Comparison of ENCODE assay signal across 8 cellular contexts in the genomic region with DNA sequence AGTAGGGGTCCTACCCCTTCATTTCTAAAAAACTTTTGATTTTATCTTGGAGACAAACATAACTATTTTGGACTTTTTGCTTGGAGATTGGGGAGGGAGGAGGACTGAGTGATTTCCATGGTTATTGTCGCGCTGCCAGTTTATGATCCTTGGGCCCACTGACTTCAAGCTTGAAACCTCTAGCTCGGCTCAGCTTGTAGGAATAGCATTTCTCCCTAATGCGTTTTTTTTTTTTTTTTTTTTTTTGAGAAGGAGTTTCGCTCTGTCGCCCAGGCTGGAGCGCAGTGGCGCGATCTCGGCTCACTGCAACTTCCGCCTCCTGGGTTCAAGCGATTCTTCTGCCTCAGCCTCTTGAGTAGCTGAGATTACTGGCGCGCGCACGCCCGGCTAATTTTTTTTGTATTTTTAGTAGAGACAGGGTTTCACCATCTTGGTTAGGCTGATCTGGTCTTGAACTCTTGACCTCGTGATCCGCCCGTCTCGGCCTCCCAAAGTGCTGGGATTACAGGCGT. TPM values are rescaled to one million over a fixed set of nuclear protein-coding genes. Genes with fewer than 3 reads are reported as not detected.
A peak's percentile ranks its signal among the peaks of the same experiment; 100 is the strongest.
DNase-seq lines count a peak whose midpoint lies in the region; ATAC-seq, FAIRE-seq and TF ChIP-seq lines count a peak whose summit lies in the region.
"Not testable (repeated sequence)": the region's sequence is repeated elsewhere in the genome, so short reads cannot be mapped to it uniquely, and the experiment has no call there.

No MANE protein-coding gene starts in this region.

- peak overlapping the region; percentile 93 for H3K4me2 ChIP-seq in endothelial cell of umbilical vein (ENCODE audit: insufficient read depth, low read length)

- peaks cover 17% of the 10 kb centered on the region for H3K4me1 ChIP-seq in adipocyte (ENCODE audit: control insufficient read depth, insufficient read depth, low read length)
- peaks cover 11% of the 10 kb centered on the region for H3K4me1 ChIP-seq in endothelial cell of umbilical vein (ENCODE audit: control insufficient read depth, extremely low read depth, insufficient read depth, low read length)
- H3K4me1 ChIP-seq in kidney (ENCODE audit: control insufficient read depth in 1 of 2, insufficient read depth in 1 of 2, low read depth in 1 of 2, low read length in 2 of 2), result peaks cover 9 to 13% of the 10 kb centered on the region in 2 donors
- peaks cover 13% of the 10 kb centered on the region for H3K4me1 ChIP-seq in neuron (ENCODE audit: insufficient read depth, low read length)

- TF ChIP-seq POLR2A in endothelial cell of umbilical vein (IDR thresholded peaks at IDR 0.05; ENCODE audit: low read depth, low read length), result not testable (repeated sequence)

- H3K36me3 ChIP-seq in adipocyte (ENCODE audit: control insufficient read depth, insufficient read depth, low read length, severe bottlenecking); endothelial cell of umbilical vein (ENCODE audit: control insufficient read depth in 2 of 2, extremely low read depth in 1 of 2, insufficient read depth in 2 of 2, low read length in 2 of 2); kidney (ENCODE audit: control insufficient read depth in 1 of 2, insufficient read depth in 2 of 2, low read length in 2 of 2); neuron (ENCODE audit: insufficient read depth, low read length): not testable (repeated sequence)

- H3K4me3 Mint-ChIP-seq in T-cell, result peak overlapping the region; percentile 79 to 99 (median 95)
- peak overlapping the region; percentile 98 for H3K4me3 Mint-ChIP-seq in type B pancreatic cell

- FAIRE-seq in endothelial cell of umbilical vein (lab: Jason Lieb, UNC); kidney (lab: Jason Lieb, UNC): not testable (repeated sequence)

- not testable (repeated sequence) for H3K9me3 ChIP-seq in adipocyte (ENCODE audit: control insufficient read depth, low read length); endothelial cell of umbilical vein (replicated peaks; ENCODE audit: control insufficient read depth, insufficient read depth, low read length); kidney (ENCODE audit: control insufficient read depth in 1 of 2, low read length in 2 of 2); neuron (ENCODE audit: low read length)

- peak overlapping the region in 1 of 2 donors; percentile 31 for H3K27ac Mint-ChIP-seq in T-cell
- peak overlapping the region; percentile 93 for H3K27ac Mint-ChIP-seq in type B pancreatic cell

- peak overlapping the region; percentile 97 for H3K4me3 ChIP-seq in adipocyte (ENCODE audit: low read length)
- H3K4me3 ChIP-seq in endothelial cell of umbilical vein (replicated peaks in 1 of 3; ENCODE audit: insufficient read depth in 1 of 3, low read depth in 1 of 3, low read length in 3 of 3), result peak overlapping the region in 1 of 3 experiments; percentile 94
- peak overlapping the region; percentile 84 to 92 for H3K4me3 ChIP-seq in kidney (ENCODE audit: low read length in 2 of 2)
- peak overlapping the region; percentile 96 for H3K4me3 ChIP-seq in neuron (ENCODE audit: low read length)

- H2AFZ ChIP-seq in endothelial cell of umbilical vein (ENCODE audit: low read depth, low read length); neuron (ENCODE audit: low read depth, low read length): not testable (repeated sequence)

- not testable (repeated sequence) for BruUV-seq in endothelial cell of umbilical vein (replicated peaks; lab: Mats Ljungman, UMichigan)

- dilution Hi-C loops in endothelial cell of umbilical vein (cut with MboI; ENCODE audit: extremely low pct_ligation_motif_present, low sequenced_read_pairs), result not testable (repeated sequence)

- not testable (repeated sequence) for H3K36me3 Mint-ChIP-seq in T-cell, type B pancreatic cell

- not testable (repeated sequence) for H3K9me3 Mint-ChIP-seq in T-cell, type B pancreatic cell

- intact Hi-C loops in endothelial cell of umbilical vein (cut with micrococcal nuclease), result loop anchor here (5.0 to 10.0 kb wide), 2 partner anchors 233 to 829 kb away; a partner anchor contains a TSS
- intact Hi-C loops in kidney (cut with DNase I), result not testable (repeated sequence)

- POLR2A ChIA-PET in T-cell (lab: Charles Lee), result interaction anchor here in 1 of 2 donors (0.6 to 0.7 kb wide), 4 partner anchors 36 to 299 kb away, joined by 3 to 5 read pairs (median 4); no protein-coding TSS in a partner anchor
- POLR2A ChIA-PET in endothelial cell of umbilical vein (lab: Charles Lee), result not testable (repeated sequence)

- ATAC-seq in T-cell (replicated peaks in 1 of 4), result not testable (repeated sequence)

- peaks cover 51 to 57% (median 57%) of the 10 kb centered on the region in 3 donors for H3K4me1 Mint-ChIP-seq in T-cell
- H3K4me1 Mint-ChIP-seq in type B pancreatic cell (ENCODE audit: unreplicated experiment), result peaks cover 20% of the 10 kb centered on the region

- CTCF ChIA-PET in T-cell (lab: Charles Lee) (interaction anchor here in 1 of 2 donors (0.9 kb wide), 1 partner anchor 48 kb away, joined by 3 read pairs; no protein-coding TSS in a partner anchor), endothelial cell of umbilical vein (lab: Charles Lee) (interaction anchor here (1.2 to 2.3 kb wide), 2 partner anchors 33 to 48 kb away, joined by 5 to 11 read pairs; a partner anchor contains a TSS)

- H3K9me1 ChIP-seq in endothelial cell of umbilical vein (replicated peaks; ENCODE audit: control insufficient read depth, extremely low read depth, insufficient read depth, low read length), result not testable (repeated sequence)

- not testable (repeated sequence) for TF ChIP-seq CTCF in endothelial cell of umbilical vein (IDR thresholded peaks at IDR 0.05; ENCODE audit: extremely low read depth in 1 of 2, insufficient read depth in 1 of 2, low read depth in 1 of 2, low read length in 2 of 2); kidney (IDR thresholded peaks at IDR 0.05; ENCODE audit: borderline replicate concordance, extremely low read depth, insufficient read depth); type B pancreatic cell (conservative IDR thresholded peaks at IDR 0.05)

- DNase-seq in DMS79 treated with DMSO at 0.1 percent for 48 hours (lab: John Stamatoyannopoulos, UW), result peak; percentile 24
- DNase-seq in LHCN-M2 (ENCODE audit: low read depth), result peak; percentile 9
- not testable (repeated sequence) for DNase-seq in T-cell; endothelial cell of umbilical vein (ENCODE audit: low read depth, low spot score); kidney; type B pancreatic cell (ENCODE audit: extremely low spot score, unreplicated experiment)
- peak; percentile 9 for DNase-seq in adipocyte (ENCODE audit: low read depth)

- H3K9ac ChIP-seq in adipocyte (ENCODE audit: low read length), result peak overlapping the region; percentile 96
- not testable (repeated sequence) for H3K9ac ChIP-seq in endothelial cell of umbilical vein (replicated peaks; ENCODE audit: extremely low read depth, insufficient read depth, low read length)
- H3K9ac ChIP-seq in kidney (ENCODE audit: low read length in 2 of 2), result peak overlapping the region in 1 of 2 donors; percentile 97

- H3K27me3 ChIP-seq in adipocyte (replicated peaks; ENCODE audit: control insufficient read depth, insufficient read depth, low read length); endothelial cell of umbilical vein (ENCODE audit: control insufficient read depth in 2 of 2, insufficient read depth in 2 of 2, low read length in 2 of 2); neuron (ENCODE audit: insufficient read depth, low read length): not testable (repeated sequence)

- H4K20me1 ChIP-seq in endothelial cell of umbilical vein (replicated peaks; ENCODE audit: control insufficient read depth, extremely low read depth, insufficient read depth, low read length), result not testable (repeated sequence)

- H3K79me2 ChIP-seq in endothelial cell of umbilical vein (ENCODE audit: control insufficient read depth, insufficient read depth, low read length), result peaks cover 38% of the 10 kb centered on the region

- not testable (repeated sequence) for H3K27me3 Mint-ChIP-seq in T-cell, type B pancreatic cell

- H3K27ac ChIP-seq in endothelial cell of umbilical vein (ENCODE audit: insufficient read depth, low read depth, low read length), result not testable (repeated sequence)
- H3K27ac ChIP-seq in kidney (ENCODE audit: low read depth in 2 of 2, low read length in 2 of 2), result peak overlapping the region; percentile 19 to 58

RNA-seq across cellular contexts. Expression of a gene that starts 1.7 kb away (rescaled TPM):
- total RNA-seq in LHCN-M2 (2014; rRNA removed) (8.4 and 11.8 TPM in 2 replicates), T-cell (10 to 100 TPM; 10.1 to 18.0 (median 13.9) TPM), endothelial cell of umbilical vein (25.0 and 26.0 TPM in 2 replicates), kidney (30.4 TPM), type B pancreatic cell (ENCODE audit: low replicate concordance) (26.5 and 27.5 TPM in 2 replicates)
- 22.7 TPM for polyA plus RNA-seq in LHCN-M2 (2012)
- polyA plus RNA-seq in endothelial cell of umbilical vein (11.2 and 15.3 TPM in 2 replicates), kidney (ENCODE audit: insufficient read depth, low read depth, low replicate concordance) (49.5 TPM)
- polyA plus RNA-seq in endothelial cell of umbilical vein (2011; cell fraction: cytosol; rRNA removed), result 25.2 and 27.0 TPM in 2 replicates
- polyA plus RNA-seq in endothelial cell of umbilical vein (2011; cell fraction: nucleus; rRNA removed), result 20.3 and 28.8 TPM in 2 replicates
- 29.1 and 29.8 TPM in 2 replicates for polyA plus RNA-seq in endothelial cell of umbilical vein (2012)
- 27.8 and 33.3 TPM in 2 replicates for polyA minus RNA-seq in endothelial cell of umbilical vein
- 5.6 TPM for polyA minus RNA-seq in endothelial cell of umbilical vein (2011; cell fraction: cytosol; rRNA and poly(A)+ RNA removed)
- polyA minus RNA-seq in endothelial cell of umbilical vein (2011; cell fraction: nucleus; rRNA and poly(A)+ RNA removed), result 15.6 and 22.4 TPM in 2 replicates

RNA-seq across cellular contexts. Expression of a gene that starts 33.1 kb away (rescaled TPM):
- 30.5 and 32.4 TPM in 2 replicates for total RNA-seq in LHCN-M2 (2014; rRNA removed)
- polyA plus RNA-seq in LHCN-M2 (2012), result 9.0 TPM
- total RNA-seq in T-cell, result 10 to 100 TPM; 38.0 to 57.7 (median 51.2) TPM
- total RNA-seq in endothelial cell of umbilical vein, result 16.0 and 21.1 TPM in 2 replicates
- 7.5 and 10.7 TPM in 2 replicates for polyA plus RNA-seq in endothelial cell of umbilical vein
- 11.3 and 11.9 TPM in 2 replicates for polyA plus RNA-seq in endothelial cell of umbilical vein (2011; cell fraction: cytosol; rRNA removed)
- polyA plus RNA-seq in endothelial cell of umbilical vein (2011; cell fraction: nucleus; rRNA removed), result 6.6 and 8.8 TPM in 2 replicates
- polyA plus RNA-seq in endothelial cell of umbilical vein (2012), result 12.7 and 13.0 TPM in 2 replicates
- polyA minus RNA-seq in endothelial cell of umbilical vein, result 6.9 and 7.8 TPM in 2 replicates
- polyA minus RNA-seq in endothelial cell of umbilical vein (2011; cell fraction: cytosol; rRNA and poly(A)+ RNA removed), result 12.7 TPM
- polyA minus RNA-seq in endothelial cell of umbilical vein (2011; cell fraction: nucleus; rRNA and poly(A)+ RNA removed), result 5.7 and 6.3 TPM in 2 replicates
- 39.5 TPM for total RNA-seq in kidney
- polyA plus RNA-seq in kidney (ENCODE audit: insufficient read depth, low read depth, low replicate concordance), result 48.1 TPM
- 19.2 and 23.9 TPM in 2 replicates for total RNA-seq in type B pancreatic cell (ENCODE audit: low replicate concordance)
